ENCODE assay signal across 10 cellular contexts in genomic region chr11:118606157-118606843, GRCh38. TPM values are rescaled to one million over a fixed set of nuclear protein-coding genes. Genes with fewer than 3 reads are reported as not detected.
A peak's percentile ranks its signal among the peaks of the same experiment; 100 is the strongest.
DNase-seq lines count a peak whose midpoint lies in the region; TF ChIP-seq lines count a peak whose summit lies in the region.
"Had no signal": no experiment of that assay in that cellular context is flagged by ENCODE, and none has a peak within 500 bp of the region (broad histone marks: within the 10 kb centered on the region; RNA-seq: fewer than 3 reads in every experiment).

No MANE protein-coding gene starts in this region.

- H3K27me3 Mint-ChIP-seq in activated naive CD4-positive, alpha-beta T cell treated with anti-CD3 and anti-CD28 coated beads, Interleukin-2, amount 50 U/mL, for 24 hours, result no peaks in the 10 kb centered on the region
- peaks cover 52% of the 10 kb centered on the region for H3K27me3 Mint-ChIP-seq in nephron progenitor cell (ENCODE audit: low read depth, poor library complexity)

- H3K27ac Mint-ChIP-seq in activated naive CD4-positive, alpha-beta T cell treated with anti-CD3 and anti-CD28 coated beads, Interleukin-2, amount 50 U/mL, for 24 hours, result peak overlapping the region; percentile 25
- no peak overlapping the region for H3K27ac Mint-ChIP-seq in nephron progenitor cell

- peaks cover 27% of the 10 kb centered on the region for H3K79me2 ChIP-seq in fibroblast of lung (ENCODE audit: control insufficient read depth, insufficient read depth, low read length)

- H3K4me1 ChIP-seq in fibroblast of lung (ENCODE audit: control insufficient read depth, extremely low read depth, insufficient read depth, low read length), result peaks cover 49% of the 10 kb centered on the region
- peaks cover 13 to 17% of the 10 kb centered on the region in 2 donors for H3K4me1 ChIP-seq in uterus

- no peak overlapping the region for H2AFZ ChIP-seq in fibroblast of lung (ENCODE audit: low read length)

- H3K27ac ChIP-seq in fibroblast of lung (ENCODE audit: insufficient read depth, low read length), result peak overlapping the region; percentile 88
- H3K27ac ChIP-seq in uterus, result peak overlapping the region; percentile 98 to 99
- H3K27ac ChIP-seq: C4-2B had no signal

- no peak for DNase-seq in activated naive CD4-positive, alpha-beta T cell (lab: John Stamatoyannopoulos, UW)
- DNase-seq in fibroblast of lung (ENCODE audit: low read depth in 2 of 2) (no peak), nephron progenitor cell (peak; percentile 39), uterus (no peak), NCI-H187 (lab: John Stamatoyannopoulos, UW) (no peak), occipital lobe (lab: John Stamatoyannopoulos, UW) (no peak), NCI-H146 (lab: John Stamatoyannopoulos, UW) (no peak)
- DNase-seq: NCI-H446 treated with DMSO at 0.1 percent for 48 hours had no signal

- TF ChIP-seq POLR2A in uterus (IDR thresholded peaks at IDR 0.05), result no peak

- H3K4me3 ChIP-seq in fibroblast of lung (replicated peaks in 1 of 4; ENCODE audit: control extremely low read depth in 1 of 4, insufficient read depth in 1 of 4, low read depth in 3 of 4, low read length in 4 of 4) (peak overlapping the region in 1 of 4 experiments; percentile 4), uterus (no peak overlapping the region)

- TF ChIP-seq CTCF in fibroblast of lung (conservative IDR thresholded peaks at IDR 0.05 in 1 of 2, IDR thresholded peaks at IDR 0.05 in 1 of 2; ENCODE audit: low read depth in 1 of 2, low read length in 2 of 2), result no peak
- TF ChIP-seq CTCF in nephron progenitor cell (IDR thresholded peaks at IDR 0.05), result no peak
- TF ChIP-seq CTCF in uterus (IDR thresholded peaks at IDR 0.05), result no peak

- H3K9ac ChIP-seq in fibroblast of lung (ENCODE audit: insufficient read depth, low read length), result peak overlapping the region; percentile 53

- no peaks in the 10 kb centered on the region for H4K20me1 ChIP-seq in fibroblast of lung (ENCODE audit: control insufficient read depth, extremely low read depth, insufficient read depth, low read length)

- no peaks in the 10 kb centered on the region for H3K9me3 Mint-ChIP-seq in activated naive CD4-positive, alpha-beta T cell treated with anti-CD3 and anti-CD28 coated beads, Interleukin-2, amount 50 U/mL, for 24 hours
- no peaks in the 10 kb centered on the region for H3K9me3 Mint-ChIP-seq in nephron progenitor cell

- H3K4me3 Mint-ChIP-seq in activated naive CD4-positive, alpha-beta T cell treated with anti-CD3 and anti-CD28 coated beads, Interleukin-2, amount 50 U/mL, for 24 hours, result peak overlapping the region; percentile 71
- peak overlapping the region; percentile 56 for H3K4me3 Mint-ChIP-seq in nephron progenitor cell

- H3K36me3 ChIP-seq in fibroblast of lung (ENCODE audit: control insufficient read depth, insufficient read depth, low read length) (peaks cover 12% of the 10 kb centered on the region), uterus (no peaks in the 10 kb centered on the region)

- no peaks in the 10 kb centered on the region for H3K9me3 ChIP-seq in fibroblast of lung (ENCODE audit: control insufficient read depth, insufficient read depth, low read depth, low read length)
- H3K9me3 ChIP-seq in uterus, result no peaks in the 10 kb centered on the region

- H3K4me2 ChIP-seq in fibroblast of lung (ENCODE audit: extremely low read depth, insufficient read depth, low read length), result peak overlapping the region; percentile 39

- peaks cover 1% of the 10 kb centered on the region for H3K36me3 Mint-ChIP-seq in activated naive CD4-positive, alpha-beta T cell treated with anti-CD3 and anti-CD28 coated beads, Interleukin-2, amount 50 U/mL, for 24 hours
- peaks cover 18% of the 10 kb centered on the region for H3K36me3 Mint-ChIP-seq in nephron progenitor cell (ENCODE audit: low read depth)

- H3K4me1 Mint-ChIP-seq in activated naive CD4-positive, alpha-beta T cell treated with anti-CD3 and anti-CD28 coated beads, Interleukin-2, amount 50 U/mL, for 24 hours, result peaks cover 25% of the 10 kb centered on the region
- peaks cover 58% of the 10 kb centered on the region for H3K4me1 Mint-ChIP-seq in nephron progenitor cell

- H3K27me3 ChIP-seq in fibroblast of lung (ENCODE audit: control insufficient read depth, insufficient read depth, low read length) (no peaks in the 10 kb centered on the region), uterus (no peaks in the 10 kb centered on the region)

- intact Hi-C loops in uterus (cut with DNase I; ENCODE audit: low total_unique reads), result no loop called here

RNA-seq across cellular contexts. Expression of gene PHLDB1, which starts 1.1 kb away (rescaled TPM):
- total RNA-seq in fibroblast of lung, result 45.5 and 51.4 TPM in 2 replicates
- 59.0 and 61.4 TPM in 2 replicates for polyA plus RNA-seq in fibroblast of lung
- 73.6 and 78.7 TPM in 2 replicates for polyA plus RNA-seq in fibroblast of lung (2012)
- polyA minus RNA-seq in fibroblast of lung (ENCODE audit: low replicate concordance), result 196 and 273 TPM in 2 replicates
- total RNA-seq in uterus, result 100 to 1,000 TPM in 3 of 4 donors, 10 to 100 TPM in 1; 53.5 to 517 (median 287) TPM
- 65.8 TPM for total RNA-seq in occipital lobe

RNA-seq across cellular contexts. Expression of gene ARCN1, which starts 34.1 kb away (rescaled TPM):
- 87.8 and 116 TPM in 2 replicates for total RNA-seq in fibroblast of lung
- polyA plus RNA-seq in fibroblast of lung, result 359 and 387 TPM in 2 replicates
- 158 and 178 TPM in 2 replicates for polyA plus RNA-seq in fibroblast of lung (2012)
- polyA minus RNA-seq in fibroblast of lung (ENCODE audit: low replicate concordance), result 105 and 106 TPM in 2 replicates
- 100 to 1,000 TPM in 2 of 4 donors, 10 to 100 TPM in 2; 55.3 to 154 (median 112) TPM for total RNA-seq in uterus
- 73.9 TPM for total RNA-seq in occipital lobe

RNA-seq across cellular contexts. Expression of gene IFT46, which starts 40.6 kb away (rescaled TPM):
- 28.8 and 32.5 TPM in 2 replicates for total RNA-seq in fibroblast of lung
- 30.8 and 46.2 TPM in 2 replicates for polyA plus RNA-seq in fibroblast of lung
- polyA plus RNA-seq in fibroblast of lung (2012), result 20.5 and 28.3 TPM in 2 replicates
- 34.7 and 45.3 TPM in 2 replicates for polyA minus RNA-seq in fibroblast of lung (ENCODE audit: low replicate concordance)
- 10 to 100 TPM; 37.4 to 73.5 (median 58.7) TPM for total RNA-seq in uterus
- 51.9 TPM for total RNA-seq in occipital lobe
